ENCODE assay signal across 8 cellular contexts in genomic region chr18:74596959-74597661, GRCh38. TPM values are rescaled to one million over a fixed set of nuclear protein-coding genes. Genes with fewer than 3 reads are reported as not detected.
DNase-seq lines count a peak whose midpoint lies in the region; ATAC-seq and TF ChIP-seq lines count a peak whose summit lies in the region.

No MANE protein-coding gene starts in this region.

- peaks cover 45% of the 10 kb centered on the region for H3K4me1 Mint-ChIP-seq in activated CD8-positive, alpha-beta T cell treated with anti-CD3 and anti-CD28 coated beads, Interleukin-2, amount 10 ng/mL, durations not matched to agents 7 days and 5 days (ENCODE audit: low read depth)

- POLR2A ChIA-PET in AG04450 (lab: Yijun Ruan, JAX): interaction anchor here (1.3 kb wide), 1 partner anchor 13 kb away, joined by 4 read pairs; no protein-coding TSS in a partner anchor
- POLR2A ChIA-PET in activated CD8-positive, alpha-beta T cell treated with anti-CD3 and anti-CD28 coated beads, Interleukin-2, amount 10 ng/mL, durations not matched to agents 7 days and 5 days (lab: Charles Lee): interaction anchor here (0.6 to 3.4 kb wide), 7 partner anchors 9 to 613 kb away, joined by 3 to 23 read pairs (median 4); partner anchors contain the start of gene TSHZ1

- no peak for TF ChIP-seq CTCF in AG04450 (IDR thresholded peaks at IDR 0.05; ENCODE audit: low read depth, low read length)

- peak; percentile 39 for ATAC-seq in GM18517 (IDR thresholded peaks at IDR 0.05; ENCODE audit: unreplicated experiment)
- ATAC-seq in HG03060 (IDR thresholded peaks at IDR 0.05; ENCODE audit: low read depth, unreplicated experiment): peak; percentile 26
- peak; percentile 59 for ATAC-seq in activated CD8-positive, alpha-beta T cell treated with anti-CD3 and anti-CD28 coated beads, Interleukin-2, amount 10 ng/mL, durations not matched to agents 7 days and 5 days

- DNase-seq in AG04450 (ENCODE audit: low read depth, low spot score) (no peak), NCI-H510A treated with DMSO at 0.1 percent for 48 hours (lab: John Stamatoyannopoulos, UW) (peak; percentile 99), midbrain (lab: John Stamatoyannopoulos, UW) (peak; percentile 89)
- peak; percentile 75 for DNase-seq in activated CD8-positive, alpha-beta T cell treated with anti-CD3 and anti-CD28 coated beads, Interleukin-2, amount 10 ng/mL, durations not matched to agents 7 days and 5 days
- peak; percentile 43 to 62 (median 58) for DNase-seq in effector memory CD4-positive, alpha-beta T cell
- peak; percentile 39 to 51 for DNase-seq in stimulated activated CD8-positive, alpha-beta memory T cell treated with anti-CD3 and anti-CD28 coated beads, Interleukin-2, amount 100 ng/mL, for 1 hour (ENCODE audit: low read depth in 2 of 2)

- H3K9me3 Mint-ChIP-seq in activated CD8-positive, alpha-beta T cell treated with anti-CD3 and anti-CD28 coated beads, Interleukin-2, amount 10 ng/mL, durations not matched to agents 7 days and 5 days (ENCODE audit: insufficient read depth): no peaks in the 10 kb centered on the region

- H3K27me3 Mint-ChIP-seq in activated CD8-positive, alpha-beta T cell treated with anti-CD3 and anti-CD28 coated beads, Interleukin-2, amount 10 ng/mL, durations not matched to agents 7 days and 5 days (ENCODE audit: low read depth): no peaks in the 10 kb centered on the region

- peaks cover 42% of the 10 kb centered on the region for H3K36me3 Mint-ChIP-seq in activated CD8-positive, alpha-beta T cell treated with anti-CD3 and anti-CD28 coated beads, Interleukin-2, amount 10 ng/mL, durations not matched to agents 7 days and 5 days (ENCODE audit: low read depth)

- peaks cover 2% of the 10 kb centered on the region; the same call in 1 of the 2 replicates for H3K9me3 ChIP-seq in AG04450 (ENCODE audit: control insufficient read depth, insufficient read depth, low read length)
- no peaks in the 10 kb centered on the region for H3K9me3 ChIP-seq in effector memory CD4-positive, alpha-beta T cell (ENCODE audit: control insufficient read depth, low read length)

- peak overlapping the region; percentile 96 for H3K4me3 Mint-ChIP-seq in activated CD8-positive, alpha-beta T cell treated with anti-CD3 and anti-CD28 coated beads, Interleukin-2, amount 10 ng/mL, durations not matched to agents 7 days and 5 days

- peak overlapping the region; percentile 92 for H3K27ac ChIP-seq in AG04450 (ENCODE audit: low read depth, low read length)
- peak overlapping the region; percentile 99 for H3K27ac ChIP-seq in effector memory CD4-positive, alpha-beta T cell (ENCODE audit: insufficient read depth, low read length, poor library complexity, severe bottlenecking)

- no peaks in the 10 kb centered on the region for H3K27me3 ChIP-seq in AG04450 (ENCODE audit: control insufficient read depth, insufficient read depth, low read length)
- H3K27me3 ChIP-seq in effector memory CD4-positive, alpha-beta T cell (replicated peaks; ENCODE audit: control insufficient read depth, insufficient read depth, low read length, poor library complexity, severe bottlenecking): no peaks in the 10 kb centered on the region

- H3K4me3 ChIP-seq in AG04450 (ENCODE audit: low read depth, low read length): peak overlapping the region; percentile 91
- peak overlapping the region; percentile 99 for H3K4me3 ChIP-seq in effector memory CD4-positive, alpha-beta T cell (ENCODE audit: insufficient read depth, low read depth, low read length, poor library complexity, severe bottlenecking)

- peaks cover 21% of the 10 kb centered on the region for H3K4me1 ChIP-seq in effector memory CD4-positive, alpha-beta T cell (ENCODE audit: control insufficient read depth, insufficient read depth, low read length, poor library complexity, severe bottlenecking)

- peak overlapping the region; percentile 99 for H3K27ac Mint-ChIP-seq in activated CD8-positive, alpha-beta T cell treated with anti-CD3 and anti-CD28 coated beads, Interleukin-2, amount 10 ng/mL, durations not matched to agents 7 days and 5 days

- H3K36me3 ChIP-seq in effector memory CD4-positive, alpha-beta T cell (ENCODE audit: control insufficient read depth, insufficient read depth, low read length): peaks cover 20% of the 10 kb centered on the region

- CTCF ChIA-PET in AG04450 (lab: Charles Lee): interaction anchor here (0.8 to 1.0 kb wide), 2 partner anchors 45 to 56 kb away, joined by 3 read pairs; no protein-coding TSS in a partner anchor
- CTCF ChIA-PET in activated CD8-positive, alpha-beta T cell treated with anti-CD3 and anti-CD28 coated beads, Interleukin-2, amount 10 ng/mL, durations not matched to agents 7 days and 5 days (lab: Charles Lee): interaction anchor here (0.9 to 1.9 kb wide), 2 partner anchors 104 to 402 kb away, joined by 3 to 6 read pairs; no protein-coding TSS in a partner anchor

RNA-seq across cellular contexts. Expression of gene ZNF407, which starts 0.6 kb away (rescaled TPM):
- polyA plus RNA-seq in AG04450 (2011; rRNA removed): 5.7 and 5.8 TPM in 2 replicates
- polyA minus RNA-seq in AG04450 (2011; rRNA and poly(A)+ RNA removed): 40.9 and 43.0 TPM in 2 replicates
- total RNA-seq in activated CD8-positive, alpha-beta T cell treated with anti-CD3 and anti-CD28 coated beads, Interleukin-2, amount 10 ng/mL, durations not matched to agents 7 days and 5 days: 10 to 100 TPM; 16.6 to 17.0 TPM
